Comparison of ENCODE assay signal across 16 cellular contexts in the genomic region with DNA sequence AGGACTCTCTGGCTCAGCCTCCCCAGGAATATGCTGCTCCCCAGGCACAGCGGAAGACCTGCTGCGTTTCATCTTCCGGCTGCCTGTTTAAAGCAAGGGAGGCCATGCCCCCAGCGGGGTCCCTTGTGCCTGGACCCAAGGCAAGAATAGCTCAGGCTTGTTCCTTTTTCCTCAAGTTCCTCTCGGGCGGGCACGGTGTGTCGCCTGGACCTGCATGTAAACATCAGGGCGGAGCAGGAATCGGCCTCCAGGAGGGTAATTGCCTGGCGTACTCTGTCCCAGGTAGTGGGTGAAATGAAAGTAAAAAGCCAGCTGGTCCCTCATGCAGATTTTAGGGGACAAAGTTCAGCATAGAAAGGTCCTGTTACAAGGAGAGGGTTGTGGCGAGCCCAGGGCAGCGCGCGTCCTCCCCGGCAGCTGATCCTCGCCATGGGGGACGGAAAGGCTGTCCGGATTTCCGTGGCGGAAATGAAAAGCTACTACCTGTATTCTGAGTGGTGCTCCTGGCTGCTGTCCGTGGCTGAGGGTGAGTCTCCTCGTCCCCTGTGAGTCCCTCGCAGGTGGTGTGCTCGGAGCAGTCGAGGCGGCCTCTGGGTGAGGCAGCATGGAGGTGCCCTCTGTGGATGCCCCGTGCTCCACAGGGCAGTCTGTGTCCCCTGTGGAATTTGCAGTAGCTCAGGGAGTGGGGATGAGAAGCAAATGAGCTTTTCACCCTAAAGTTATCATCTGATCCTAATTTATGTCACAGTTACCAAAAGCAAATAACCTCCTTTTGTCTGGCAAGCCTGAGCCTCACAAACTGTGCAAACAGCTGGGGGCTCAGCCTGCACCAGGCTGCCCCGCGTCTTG. TPM values are rescaled to one million over a fixed set of nuclear protein-coding genes. Genes with fewer than 3 reads are reported as not detected.
DNase-seq lines count a peak whose midpoint lies in the region; ATAC-seq and TF ChIP-seq lines count a peak whose summit lies in the region.
"Had no signal": no experiment of that assay in that cellular context is flagged by ENCODE, and none has a peak within 500 bp of the region (broad histone marks: within the 10 kb centered on the region; RNA-seq: fewer than 3 reads in every experiment).

No MANE protein-coding gene starts in this region.

- H3K27me3 Mint-ChIP-seq in WTC11 (ENCODE audit: low read depth) = no peaks in the 10 kb centered on the region

- peaks cover 11% of the 10 kb centered on the region for H3K36me3 Mint-ChIP-seq in WTC11

- POLR2A ChIA-PET in WTC11 (lab: Charles Lee) = no interaction called here

- DNase-seq in left ventricle myocardium inferior (no peak), right atrium auricular region (ENCODE audit: low spot score) (no peak), WTC11 (ENCODE audit: low spot score) (no peak), right lobe of liver (peak in 2 of 3 donors; percentile 48 to 67), NCI-H2196 (lab: John Stamatoyannopoulos, UW; ENCODE audit: unreplicated experiment) (no peak), testis (no peak)
- DNase-seq: activated effector memory CD4-positive, alpha-beta T cell treated with Interleukin-2 at 50 U/mL for 16 hours; hypothalamus; NCI-H1105; stimulated activated CD4-positive, alpha-beta T cell treated with anti-CD3 and anti-CD28 coated beads, Interleukin-2, amount 100 ng/mL, for 48 hours had no signal

- H3K4me3 ChIP-seq in left ventricle myocardium inferior (peak overlapping the region; percentile 69), right atrium auricular region (no peak overlapping the region), right lobe of liver (peak overlapping the region; percentile 14 to 37 (median 35)), testis (no peak overlapping the region)
- H3K4me3 ChIP-seq: BLaER1 treated with 17β-estradiol and CSF1 and Interleukin-3, amounts not matched to agents 10 nM and 100 nM had no signal

- TF ChIP-seq CTCF in left ventricle myocardium inferior (IDR thresholded peaks at IDR 0.05; ENCODE audit: borderline replicate concordance) = no peak
- no peak for TF ChIP-seq CTCF in right atrium auricular region (IDR thresholded peaks at IDR 0.05)
- TF ChIP-seq CTCF in WTC11 (IDR thresholded peaks at IDR 0.05) = no peak
- TF ChIP-seq CTCF in right lobe of liver (IDR thresholded peaks at IDR 0.05) = no peak
- TF ChIP-seq CTCF in testis (IDR thresholded peaks at IDR 0.05) = no peak

- 21% methylated on average over 10 of the region's 30 CpGs for WGBS in right lobe of liver (ENCODE audit: insufficient coverage, low coverage, low lambda C conversion rate, missing lambda C conversion rate)
- WGBS in testis, 2 donors = 87 to 91% methylated on average over 21 to 30 of the region's 30 CpGs

- CTCF ChIA-PET in WTC11 (lab: Charles Lee) = interaction anchor here (0.7 to 4.0 kb wide), 6 partner anchors 11 to 101 kb away, joined by 3 to 13 read pairs (median 4); partner anchors contain the start of gene MCF2L

- H3K27ac Mint-ChIP-seq in WTC11 = peak overlapping the region; percentile 53; the same call in 1 of the 2 replicates
- H3K27ac Mint-ChIP-seq: stimulated activated memory B cell treated with anti-CD40 and anti-IgM and Interleukin-4, amounts not matched to agents 10 μg/mL and 1 μg/mL and 100 μg/mL, for 72 hours had no signal

- peaks cover 12% of the 10 kb centered on the region for H3K9me3 Mint-ChIP-seq in WTC11

- H3K36me3 ChIP-seq in left ventricle myocardium inferior (peaks cover 4% of the 10 kb centered on the region), right atrium auricular region (no peaks in the 10 kb centered on the region), right lobe of liver (no peaks in the 10 kb centered on the region), testis (ENCODE audit: low read depth, missing control alignments) (no peaks in the 10 kb centered on the region)
- H3K36me3 ChIP-seq: BLaER1 treated with 17β-estradiol and CSF1 and Interleukin-3, amounts not matched to agents 10 nM and 100 nM had no signal

- TF ChIP-seq POLR2A in right lobe of liver (IDR thresholded peaks at IDR 0.05) = peak; percentile 11
- TF ChIP-seq POLR2A in testis (IDR thresholded peaks at IDR 0.05) = no peak

- no peak overlapping the region for H3K4me3 Mint-ChIP-seq in WTC11
- H3K4me3 Mint-ChIP-seq: brain; stimulated activated memory B cell treated with anti-CD40 and anti-IgM and Interleukin-4, amounts not matched to agents 10 μg/mL and 1 μg/mL and 100 μg/mL, for 72 hours had no signal

- peak overlapping the region; percentile 91 for H3K27ac ChIP-seq in left ventricle myocardium inferior (replicated peaks)
- H3K27ac ChIP-seq in right atrium auricular region = peak overlapping the region in 1 of 2 donors; percentile 42
- peak overlapping the region; percentile 32 to 51 (median 42) for H3K27ac ChIP-seq in right lobe of liver
- no peak overlapping the region for H3K27ac ChIP-seq in testis
- H3K27ac ChIP-seq: BLaER1 treated with 17β-estradiol and CSF1 and Interleukin-3, amounts not matched to agents 10 nM and 100 nM had no signal

- intact Hi-C loops in left ventricle myocardium inferior (cut with micrococcal nuclease) = no loop called here
- intact Hi-C loops in right lobe of liver (cut with DNase I) = no loop called here
- intact Hi-C loops in testis (cut with DNase I; ENCODE audit: low total_unique reads) = no loop called here

- H3K4me1 ChIP-seq in left ventricle myocardium inferior (peaks cover 72% of the 10 kb centered on the region), right atrium auricular region (peaks cover 0 to 45% of the 10 kb centered on the region in 2 donors), right lobe of liver (peaks cover 0 to 4% (median 0%) of the 10 kb centered on the region in 4 donors), testis (peaks cover 3% of the 10 kb centered on the region)

- ATAC-seq in WTC11 (no peak), right lobe of liver (peak; percentile 81 to 88 (median 84)), GM18867 (IDR thresholded peaks at IDR 0.05; ENCODE audit: unreplicated experiment) (no peak), HG03460 (IDR thresholded peaks at IDR 0.05; ENCODE audit: unreplicated experiment) (no peak)
- ATAC-seq: HCT116; stimulated activated memory B cell treated with anti-CD40 and anti-IgM and Interleukin-4, amounts not matched to agents 10 μg/mL and 1 μg/mL and 100 μg/mL, for 72 hours had no signal

- peaks cover 4% of the 10 kb centered on the region for H3K4me1 Mint-ChIP-seq in WTC11
- H3K4me1 Mint-ChIP-seq: stimulated activated memory B cell treated with anti-CD40 and anti-IgM and Interleukin-4, amounts not matched to agents 10 μg/mL and 1 μg/mL and 100 μg/mL, for 72 hours had no signal

- H3K9me3 ChIP-seq in left ventricle myocardium inferior (replicated peaks) = no peaks in the 10 kb centered on the region
- H3K9me3 ChIP-seq in right atrium auricular region = no peaks in the 10 kb centered on the region
- H3K9me3 ChIP-seq in right lobe of liver = no peaks in the 10 kb centered on the region
- H3K9me3 ChIP-seq in testis = no peaks in the 10 kb centered on the region

- H3K27me3 ChIP-seq in left ventricle myocardium inferior (ENCODE audit: low read depth) (no peaks in the 10 kb centered on the region), right atrium auricular region (no peaks in the 10 kb centered on the region), right lobe of liver (no peaks in the 10 kb centered on the region), testis (no peaks in the 10 kb centered on the region)

TF ChIP-seq in WTC11, 78 proteins besides CTCF, POLR2A, EP300 and RAD21 (continues in another document):
- no peak for TF ChIP-seq KAT7 (CRISPR knock-in tag; IDR thresholded peaks at IDR 0.05; ENCODE audit: borderline replicate concordance)
- TF ChIP-seq HMGXB4 (CRISPR knock-in tag; IDR thresholded peaks at IDR 0.05) = no peak
- no peak for TF ChIP-seq JUN (CRISPR knock-in tag; IDR thresholded peaks at IDR 0.05)
- no peak for TF ChIP-seq EMX1 (CRISPR knock-in tag; IDR thresholded peaks at IDR 0.05)
- no peak for TF ChIP-seq CREM (CRISPR knock-in tag; IDR thresholded peaks at IDR 0.05)
- TF ChIP-seq STAT6 (CRISPR knock-in tag; conservative IDR thresholded peaks at IDR 0.05; ENCODE audit: low read depth) = no peak

RNA-seq across cellular contexts. Expression of gene MCF2L, which starts 16.2 kb away (rescaled TPM):
- total RNA-seq in left ventricle myocardium inferior = 41.2 TPM
- 10 to 100 TPM; 17.1 to 21.6 TPM for total RNA-seq in right atrium auricular region
- 34.8 to 35.4 TPM (median 34.9 TPM) in 3 replicates for total RNA-seq in WTC11 (2021)
- 10 to 100 TPM in 5 of 6 experiments, 1 to 10 TPM in 1; 9.6 to 18.4 (median 11.7) TPM for total RNA-seq in right lobe of liver
- total RNA-seq in testis = 10 to 100 TPM; 14.6 to 17.6 TPM
- polyA plus RNA-seq in testis (ENCODE audit: insufficient read depth, low read depth, low replicate concordance) = 5.0 TPM

Comparison
In these comparisons a context has a peak if more than half of its experiments do, and no peak if none do; other contexts are left out.
1. H3K4me3 ChIP-seq: peak in left ventricle myocardium inferior (single experiment) and right lobe of liver (3 of 3); none in right atrium auricular region (0 of 2) and testis (0 of 2).
2. DNase-seq: peak in right lobe of liver (2 of 3); none in left ventricle myocardium inferior (single experiment), right atrium auricular region (single experiment), WTC11 (single experiment), NCI-H2196 (single experiment) and testis (single experiment).
3. H3K27ac ChIP-seq: peak in left ventricle myocardium inferior (single experiment) and right lobe of liver (3 of 3); none in testis (0 of 2).
4. ATAC-seq: peak in right lobe of liver (4 of 4); none in WTC11 (single experiment), GM18867 (single experiment) and HG03460 (single experiment).